9 cellular contexts compared by ENCODE assay signal in the genomic region with DNA sequence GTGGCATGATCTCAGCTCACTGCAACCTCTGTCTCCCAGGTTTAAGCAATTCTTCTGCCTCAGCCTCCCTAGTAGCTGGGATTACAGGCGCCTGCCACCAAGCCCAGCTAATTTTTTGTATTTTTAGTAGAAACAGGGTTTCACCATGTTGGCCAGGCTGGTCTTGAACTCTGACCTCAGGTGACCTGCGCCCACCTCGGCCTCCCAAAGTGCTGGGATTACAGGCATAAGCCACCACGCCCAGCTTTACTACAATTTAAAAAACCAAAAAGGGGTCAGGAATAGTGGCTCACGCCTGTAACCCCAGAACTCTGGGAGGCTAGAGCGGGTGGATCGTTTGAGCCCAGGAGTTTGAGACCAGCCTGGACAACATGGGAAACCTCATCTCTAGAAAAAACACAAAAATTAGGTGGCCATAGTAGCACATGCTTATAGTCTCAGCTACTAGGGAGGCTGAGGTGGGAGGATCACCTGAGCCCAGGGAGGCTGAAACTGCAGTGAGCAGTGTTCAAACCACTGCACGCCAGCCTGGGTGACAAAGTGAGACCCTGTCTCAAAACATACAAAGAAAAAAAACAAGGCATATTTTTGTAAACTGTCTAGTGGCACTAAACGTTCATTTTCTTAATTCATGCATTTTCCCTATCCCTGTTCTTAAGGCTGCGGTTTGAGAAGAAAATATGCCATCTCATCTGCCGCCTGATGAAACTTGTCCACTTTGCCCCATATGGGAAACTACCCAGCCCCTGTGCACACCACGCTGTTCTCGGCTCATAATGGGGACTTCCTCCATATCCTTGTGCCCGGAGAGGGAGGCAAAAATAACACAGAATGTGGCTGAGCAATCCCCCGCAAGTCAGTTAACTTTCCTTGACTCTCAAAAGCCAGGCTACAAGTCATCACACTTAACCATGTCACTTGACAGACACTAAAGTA. TPM values are rescaled to one million over a fixed set of nuclear protein-coding genes. Genes with fewer than 3 reads are reported as not detected.
DNase-seq lines count a peak whose midpoint lies in the region; ATAC-seq and TF ChIP-seq lines count a peak whose summit lies in the region.
"Had no signal": no experiment of that assay in that cellular context is flagged by ENCODE, and none has a peak within 500 bp of the region (broad histone marks: within the 10 kb centered on the region; RNA-seq: fewer than 3 reads in every experiment).

No MANE protein-coding gene starts in this region.

- H2AFZ ChIP-seq in OCI-LY7 (ENCODE audit: low read length) (peak overlapping the region; percentile 49), osteoblast (ENCODE audit: low read length) (peak overlapping the region; percentile 85)

- peak overlapping the region; percentile 88 for H3K4me3 ChIP-seq in OCI-LY7 (ENCODE audit: low read depth, low read length, poor library complexity, severe bottlenecking)
- peak overlapping the region; percentile 65 for H3K4me3 ChIP-seq in osteoblast (ENCODE audit: insufficient read depth, low read length)

- H3K4me1 Mint-ChIP-seq in central memory CD8-positive, alpha-beta T cell: peaks cover 65% of the 10 kb centered on the region

- H3K27ac Mint-ChIP-seq in central memory CD8-positive, alpha-beta T cell (ENCODE audit: low read depth): peak overlapping the region; percentile 98

- TF ChIP-seq CTCF in OCI-LY7 (conservative IDR thresholded peaks at IDR 0.05; ENCODE audit: low read length): no peak
- no peak for TF ChIP-seq CTCF in osteoblast (IDR thresholded peaks at IDR 0.05; ENCODE audit: extremely low read depth, low read depth, low read length)

- intact Hi-C loops in OCI-LY7 (cut with micrococcal nuclease; ENCODE audit: unreplicated experiment): no loop called here

- peak overlapping the region; percentile 66 for H3K27ac ChIP-seq in OCI-LY7 (ENCODE audit: low read depth, low read length, poor library complexity, severe bottlenecking)
- H3K27ac ChIP-seq in osteoblast (ENCODE audit: low read depth, low read length): peak overlapping the region; percentile 68

- peak overlapping the region; percentile 98 for H3K4me3 Mint-ChIP-seq in central memory CD8-positive, alpha-beta T cell

- peaks cover 60% of the 10 kb centered on the region for H3K79me2 ChIP-seq in OCI-LY7 (ENCODE audit: insufficient read depth, low read depth, low read length)
- H3K79me2 ChIP-seq in osteoblast (ENCODE audit: insufficient read depth, low read length): peaks cover 46% of the 10 kb centered on the region

- no peaks in the 10 kb centered on the region for H3K9me3 Mint-ChIP-seq in central memory CD8-positive, alpha-beta T cell

- H4K20me1 ChIP-seq in OCI-LY7 (ENCODE audit: insufficient read depth, low read length) (no peaks in the 10 kb centered on the region), osteoblast (ENCODE audit: insufficient read depth, low read length) (no peaks in the 10 kb centered on the region)

- H3K9me3 ChIP-seq in OCI-LY7 (ENCODE audit: low read length) (no peaks in the 10 kb centered on the region), osteoblast (ENCODE audit: low read depth, low read length) (no peaks in the 10 kb centered on the region)

- no peaks in the 10 kb centered on the region for H3K27me3 Mint-ChIP-seq in central memory CD8-positive, alpha-beta T cell

- H3K4me2 ChIP-seq in OCI-LY7 (ENCODE audit: low read length): peak overlapping the region; percentile 93
- H3K4me2 ChIP-seq in osteoblast (ENCODE audit: insufficient read depth, low read length): peak overlapping the region; percentile 84

- DNase-seq in GF-D8 (lab: John Stamatoyannopoulos, UW): peak; percentile 75
- DNase-seq in OCI-LY7 (ENCODE audit: low spot score): peak; percentile 47
- no peak for DNase-seq in central memory CD8-positive, alpha-beta T cell (ENCODE audit: low spot score in 2 of 2)
- peak; percentile 62 for DNase-seq in osteoblast (ENCODE audit: insufficient read length, low spot score, missing footprints)
- DNase-seq: NCI-H345 had no signal

- no peaks in the 10 kb centered on the region for H3K9me2 ChIP-seq in OCI-LY7 (ENCODE audit: insufficient read depth, low read length)

- POLR2A ChIA-PET in OCI-LY7 (lab: Charles Lee): interaction anchor here (0.8 to 1.7 kb wide), 5 partner anchors 8 to 170 kb away, joined by 3 to 4 read pairs (median 3); partner anchors contain the start of gene SNRNP35

- H3K36me3 ChIP-seq in OCI-LY7 (ENCODE audit: insufficient read depth, low read length): peaks cover 23% of the 10 kb centered on the region
- peaks cover 7% of the 10 kb centered on the region for H3K36me3 ChIP-seq in osteoblast (ENCODE audit: insufficient read depth, low read length)

- H3K4me1 ChIP-seq in OCI-LY7 (ENCODE audit: insufficient read depth, low read length, poor library complexity, severe bottlenecking) (peaks cover 72% of the 10 kb centered on the region), osteoblast (ENCODE audit: insufficient read depth, low read length) (peaks cover 28% of the 10 kb centered on the region)

- no peaks in the 10 kb centered on the region for H3K27me3 ChIP-seq in osteoblast (ENCODE audit: insufficient read depth, low read length)

- TSS peak; percentile 44 for BruUV-seq in OCI-LY7 (replicated peaks; lab: Mats Ljungman, UMichigan)

- CTCF ChIA-PET in OCI-LY7 (lab: Charles Lee; ENCODE audit: unreplicated experiment): no interaction called here

- peaks cover 49% of the 10 kb centered on the region for H3K36me3 Mint-ChIP-seq in central memory CD8-positive, alpha-beta T cell (ENCODE audit: insufficient read depth)

- no peak for ATAC-seq in central memory CD8-positive, alpha-beta T cell (replicated peaks; ENCODE audit: extremely low read depth, poor library complexity, severe bottlenecking)
- ATAC-seq in GM21786 (IDR thresholded peaks at IDR 0.05; ENCODE audit: unreplicated experiment) (no peak), HG02885 (IDR thresholded peaks at IDR 0.05; ENCODE audit: poor library complexity, unreplicated experiment) (no peak), GM18861 (IDR thresholded peaks at IDR 0.05; ENCODE audit: unreplicated experiment) (no peak), GM21529 (IDR thresholded peaks at IDR 0.05; ENCODE audit: unreplicated experiment) (no peak)

RNA-seq across cellular contexts. Expression of gene RILPL2, which starts 4.3 kb away (rescaled TPM):
- 3.4 and 4.0 TPM in 2 replicates for total RNA-seq in OCI-LY7 (2014; rRNA removed; shearing (Covaris generic))
- total RNA-seq in OCI-LY7 (2022) (5.5 and 6.8 TPM in 2 replicates), osteoblast (5.1 and 5.3 TPM in 2 replicates)

RNA-seq across cellular contexts. Expression of gene SNRNP35, which starts 25.7 kb away (rescaled TPM):
- 31.3 and 43.7 TPM in 2 replicates for total RNA-seq in OCI-LY7 (2014; rRNA removed; shearing (Covaris generic))
- total RNA-seq in OCI-LY7 (2022): 29.3 and 32.9 TPM in 2 replicates
- 10.3 and 15.6 TPM in 2 replicates for total RNA-seq in osteoblast

RNA-seq across cellular contexts. Expression of gene KMT5A, which starts 48.3 kb away (rescaled TPM):
- 87.8 and 101 TPM in 2 replicates for total RNA-seq in OCI-LY7 (2014; rRNA removed; shearing (Covaris generic))
- total RNA-seq in OCI-LY7 (2022): 149 and 153 TPM in 2 replicates
- 49.6 and 51.0 TPM in 2 replicates for total RNA-seq in osteoblast

Comparison
In these comparisons a context has a peak if more than half of its experiments do, and no peak if none do; other contexts are left out.
1. DNase-seq: peak in GF-D8 (single experiment), OCI-LY7 (single experiment) and osteoblast (single experiment); none in central memory CD8-positive, alpha-beta T cell (0 of 2).